1 cellular context compared by ENCODE assay signal in genomic region chr6:34761681-34762080, GRCh38.
TF ChIP-seq lines count a peak whose summit lies in the region.

No MANE protein-coding gene starts in this region.

TF ChIP-seq in K562, 482 proteins besides CTCF, POLR2A, EP300 and RAD21 (continued from another document):
- TF ChIP-seq MAFG (tag; conservative IDR thresholded peaks at IDR 0.05) (peak; percentile 77), MAFF (IDR thresholded peaks at IDR 0.05; ENCODE audit: low read length) (peak; percentile 22; the same call in 1 of the 2 replicates)
